Comparison of ENCODE assay signal across 29 cellular contexts in the genomic region with DNA sequence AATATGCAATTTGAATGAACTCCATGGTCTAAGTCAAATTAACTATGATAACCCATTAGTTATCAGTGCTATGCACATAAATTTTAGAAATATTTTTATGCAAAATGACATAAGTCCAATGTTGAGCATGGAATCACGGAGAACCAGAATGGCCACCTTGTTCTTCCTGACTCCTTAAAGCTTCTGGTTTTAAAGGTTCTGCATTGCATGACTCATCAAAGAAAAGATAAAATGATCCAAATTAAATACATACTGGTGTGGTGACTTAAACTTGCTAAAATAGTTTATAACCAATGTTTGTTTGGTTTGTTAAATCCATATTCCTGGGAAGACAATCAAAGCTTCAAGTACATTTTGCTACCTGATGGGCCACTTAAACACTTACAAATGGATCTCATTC.
"Had no signal": no experiment of that assay in that cellular context is flagged by ENCODE, and none has a peak within 500 bp of the region (broad histone marks: within the 10 kb centered on the region; RNA-seq: fewer than 3 reads in every experiment).

No MANE protein-coding gene starts in this region.

- H3K4me2 ChIP-seq: neural progenitor cell, smooth muscle cell had no signal

- H3K27me3 Mint-ChIP-seq: naive B cell; progenitor cell of endocrine pancreas; stimulated activated memory B cell treated with anti-CD40 and anti-IgM and Interleukin-4, amounts not matched to agents 10 μg/mL and 1 μg/mL and 100 μg/mL, for 72 hours had no signal

- H3K9me3 ChIP-seq: neutrophil, ovary, right atrium auricular region, right lobe of liver, stomach, testis, thyroid gland, transverse colon, upper lobe of right lung had no signal

- H3K36me3 ChIP-seq: left ventricle myocardium inferior, neutrophil, ovary, right atrium auricular region, right lobe of liver, stomach, thyroid gland, transverse colon, upper lobe of right lung had no signal

- H3K4me3 ChIP-seq: left ventricle myocardium inferior, lung, neural progenitor cell, ovary, right atrium auricular region, right lobe of liver, smooth muscle cell, stomach, testis, thyroid gland, transverse colon, upper lobe of right lung had no signal

- H3K4me1 Mint-ChIP-seq: immature natural killer cell, mesothelial cell of epicardium, natural killer cell, nephron progenitor cell, neural progenitor cell had no signal

- H3K4me1 ChIP-seq: left ventricle myocardium inferior, neural progenitor cell, right atrium auricular region, right lobe of liver, stomach, testis, transverse colon, upper lobe of right lung had no signal

- H3K27me3 ChIP-seq: neural progenitor cell, neutrophil, ovary, right atrium auricular region, right lobe of liver, stomach, testis, thyroid gland, transverse colon, upper lobe of right lung had no signal

- H2AFZ ChIP-seq: neural progenitor cell had no signal

- H3K27ac ChIP-seq: left ventricle myocardium inferior, neural progenitor cell, neutrophil, ovary, right atrium auricular region, right lobe of liver, stomach, testis, thyroid gland, transverse colon, upper lobe of right lung had no signal

- H3K9me3 Mint-ChIP-seq: stimulated activated memory B cell treated with anti-CD40 and anti-IgM and Interleukin-4, amounts not matched to agents 10 μg/mL and 1 μg/mL and 100 μg/mL, for 72 hours had no signal

- H3K4me3 Mint-ChIP-seq: immature natural killer cell; mesothelial cell of epicardium; naive B cell; natural killer cell; nephron progenitor cell; neural progenitor cell; stimulated activated memory B cell treated with anti-CD40 and anti-IgM and Interleukin-4, amounts not matched to agents 10 μg/mL and 1 μg/mL and 100 μg/mL, for 72 hours had no signal

- H3K27ac Mint-ChIP-seq: immature natural killer cell; mesothelial cell of epicardium; naive B cell; natural killer cell; nephron progenitor cell; neural progenitor cell; progenitor cell of endocrine pancreas; stimulated activated memory B cell treated with anti-CD40 and anti-IgM and Interleukin-4, amounts not matched to agents 10 μg/mL and 1 μg/mL and 100 μg/mL, for 72 hours had no signal

- H3K9ac ChIP-seq: neural progenitor cell had no signal

- H3K36me3 Mint-ChIP-seq: immature natural killer cell; naive B cell; stimulated activated memory B cell treated with anti-CD40 and anti-IgM and Interleukin-4, amounts not matched to agents 10 μg/mL and 1 μg/mL and 100 μg/mL, for 72 hours had no signal

- ATAC-seq: natural killer cell; right lobe of liver; stimulated activated memory B cell treated with anti-CD40 and anti-IgM and Interleukin-4, amounts not matched to agents 10 μg/mL and 1 μg/mL and 100 μg/mL, for 72 hours; stimulated activated naive CD8-positive, alpha-beta T cell treated with anti-CD3 and anti-CD28 coated beads, Interleukin-15, Interleukin-2, amounts not matched to agents 100 U/mL and 50 U/mL, for 24 hours; upper lobe of right lung had no signal

- DNase-seq: hypothalamus; immature natural killer cell; islet precursor cell; left ventricle myocardium inferior; mesendoderm; naive B cell; natural killer cell; nephron progenitor cell; ovary; right lobe of liver; stimulated activated CD4-positive, alpha-beta T cell treated with anti-CD3 and anti-CD28 coated beads, Interleukin-1b, Interleukin-23, amount 100 ng/mL, for 48 hours; stimulated activated CD4-positive, alpha-beta T cell treated with anti-CD3 and anti-CD28 coated beads, Interleukin-2, amount 100 ng/mL, for 48 hours; stimulated activated CD4-positive, alpha-beta T cell treated with anti-CD3 and anti-CD28 coated beads, Interleukin-4, amount 100 ng/mL, for 4 hours; stimulated activated CD8-positive, alpha-beta memory T cell treated with anti-CD3 and anti-CD28 coated beads, Interleukin-4, amount 100 ng/mL, for 48 hours; stimulated activated naive CD8-positive, alpha-beta T cell treated with anti-CD3 and anti-CD28 coated beads, Interleukin-15, Interleukin-2, amounts not matched to agents 100 U/mL and 50 U/mL, for 24 hours; stomach; testis; thyroid gland; transverse colon; upper lobe of right lung had no signal

- FAIRE-seq: urothelium cell line had no signal
